In the genomic region with DNA sequence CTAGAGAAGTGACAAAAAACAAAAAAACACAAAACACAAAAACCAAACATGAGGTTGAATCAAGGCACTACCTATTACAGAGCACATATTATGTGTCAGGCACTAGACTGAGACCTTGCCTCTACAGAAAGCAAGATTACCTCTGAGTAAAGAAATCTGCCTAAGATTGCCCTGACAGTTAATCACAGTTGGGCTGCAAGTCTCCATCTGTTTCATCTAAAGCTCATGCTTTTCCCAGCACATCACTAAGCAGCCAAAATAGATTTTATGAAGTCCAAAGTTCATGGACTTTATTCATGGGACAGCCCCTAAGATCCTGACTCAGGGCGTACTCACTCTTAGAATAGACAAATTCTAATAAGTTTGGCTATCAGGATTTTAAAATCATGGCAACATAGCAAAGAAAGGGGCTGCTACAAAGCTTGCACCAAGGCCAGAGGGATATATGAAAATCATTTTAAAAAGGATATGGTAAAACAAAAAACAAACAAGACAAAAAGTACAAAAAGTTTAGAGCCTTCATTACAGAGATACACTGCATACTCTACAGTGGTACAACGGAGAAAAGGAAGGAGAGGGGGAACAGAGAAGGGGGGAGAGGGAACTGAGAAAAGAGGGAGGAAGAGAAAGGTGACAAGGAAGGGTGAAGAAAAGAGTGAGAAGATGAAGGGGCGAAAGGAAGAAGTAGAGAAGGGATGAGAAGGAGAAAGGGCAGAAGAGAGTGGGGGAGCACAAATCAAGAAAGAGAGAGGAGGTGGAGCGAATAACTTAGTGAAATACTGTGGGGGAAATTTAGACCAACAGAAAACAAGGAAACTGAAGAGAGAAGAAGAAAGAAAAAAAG, we compare ENCODE assay signal across 9 cellular contexts. TPM values are rescaled to one million over a fixed set of nuclear protein-coding genes. Genes with fewer than 3 reads are reported as not detected.
DNase-seq lines count a peak whose midpoint lies in the region; ATAC-seq and TF ChIP-seq lines count a peak whose summit lies in the region.
"Had no signal": no experiment of that assay in that cellular context is flagged by ENCODE, and none has a peak within 500 bp of the region (broad histone marks: within the 10 kb centered on the region; RNA-seq: fewer than 3 reads in every experiment).

No MANE protein-coding gene starts in this region.

- ATAC-seq in naive thymus-derived CD8-positive, alpha-beta T cell = no peak
- ATAC-seq in GM19395 (IDR thresholded peaks at IDR 0.05; ENCODE audit: unreplicated experiment) (no peak), HG03095 (IDR thresholded peaks at IDR 0.05; ENCODE audit: unreplicated experiment) (no peak)

- H3K4me1 Mint-ChIP-seq in chondrocyte (ENCODE audit: low read depth) = peaks cover 27% of the 10 kb centered on the region
- H3K4me1 Mint-ChIP-seq in naive thymus-derived CD8-positive, alpha-beta T cell = peaks cover 12 to 43% (median 34%) of the 10 kb centered on the region in 4 donors

- DNase-seq in AG09309 (ENCODE audit: low read depth) (peak; percentile 59), LoVo (ENCODE audit: low spot score) (peak; percentile 51), chondrocyte (ENCODE audit: low spot score) (no peak), germinal center (ENCODE audit: low spot score) (no peak), GM10248 (ENCODE audit: extremely low spot score) (no peak)
- DNase-seq in naive thymus-derived CD8-positive, alpha-beta T cell = no peak
- DNase-seq: effector CD4-positive, alpha-beta T cell had no signal

- H3K27ac Mint-ChIP-seq in chondrocyte (ENCODE audit: unreplicated experiment) = peak overlapping the region; percentile 88
- peak overlapping the region; percentile 0 to 84 (median 46) for H3K27ac Mint-ChIP-seq in naive thymus-derived CD8-positive, alpha-beta T cell

- no peak overlapping the region for H3K4me3 ChIP-seq in AG09309 (ENCODE audit: control insufficient read depth, low read depth, low read length)

- no peak overlapping the region for H3K4me3 Mint-ChIP-seq in chondrocyte (ENCODE audit: unreplicated experiment)
- peak overlapping the region in 4 of 10 donors; percentile 6 to 58 (median 22) for H3K4me3 Mint-ChIP-seq in naive thymus-derived CD8-positive, alpha-beta T cell

- peaks cover 18% of the 10 kb centered on the region for H3K36me3 Mint-ChIP-seq in chondrocyte (ENCODE audit: low read depth)
- H3K36me3 Mint-ChIP-seq in naive thymus-derived CD8-positive, alpha-beta T cell = peaks cover 16 to 72% (median 54%) of the 10 kb centered on the region in 3 donors

- peaks cover 9% of the 10 kb centered on the region for H3K9me3 Mint-ChIP-seq in chondrocyte (ENCODE audit: low read depth)
- peaks cover 0 to 18% (median 7%) of the 10 kb centered on the region in 9 donors for H3K9me3 Mint-ChIP-seq in naive thymus-derived CD8-positive, alpha-beta T cell

- POLR2A ChIA-PET in naive thymus-derived CD8-positive, alpha-beta T cell (lab: Charles Lee) = no interaction called here
- POLR2A ChIA-PET in GM10248 (lab: Yijun Ruan, JAX) = no interaction called here

- TF ChIP-seq CTCF in AG09309 (IDR thresholded peaks at IDR 0.05; ENCODE audit: control insufficient read depth, insufficient read depth, low read depth, low read length, missing control alignments) (no peak), chondrocyte (IDR thresholded peaks at IDR 0.05) (no peak), GM10248 (IDR thresholded peaks at IDR 0.05; ENCODE audit: control extremely low read depth, extremely low read depth, low read depth, missing control alignments) (no peak)

- CTCF ChIA-PET in GM10248 (lab: Yijun Ruan, JAX) = no interaction called here

- H3K27me3 Mint-ChIP-seq in chondrocyte (ENCODE audit: low read depth) = no peaks in the 10 kb centered on the region
- no peaks in the 10 kb centered on the region for H3K27me3 Mint-ChIP-seq in naive thymus-derived CD8-positive, alpha-beta T cell

RNA-seq across cellular contexts. Expression of gene RICTOR, which starts 58.2 kb away (rescaled TPM):
- total RNA-seq in chondrocyte = 22.9 to 25.2 TPM (median 23.6 TPM) in 3 replicates
- total RNA-seq in naive thymus-derived CD8-positive, alpha-beta T cell = 100 to 1,000 TPM in 1 of 2 experiments, 10 to 100 TPM in 1; 93.4 to 102 TPM
- 10 to 100 TPM in 2 of 3 donors, 1 to 10 TPM in 1; 9.1 to 14.7 (median 11.2) TPM for polyA plus RNA-seq in naive thymus-derived CD8-positive, alpha-beta T cell

Comparison
In these comparisons a context has a peak if more than half of its experiments do, and no peak if none do; other contexts are left out.
1. DNase-seq: peak in AG09309 (single experiment) and LoVo (single experiment); none in chondrocyte (single experiment), naive thymus-derived CD8-positive, alpha-beta T cell (0 of 10), germinal center (single experiment) and GM10248 (single experiment).